ENCODE assay signal across 8 cellular contexts in genomic region chr1:161962094-161962887, GRCh38.
DNase-seq lines count a peak whose midpoint lies in the region; ATAC-seq and TF ChIP-seq lines count a peak whose summit lies in the region.

No MANE protein-coding gene starts in this region.

- no peak for TF ChIP-seq POLR2A in sigmoid colon (IDR thresholded peaks at IDR 0.05)

- no peak for TF ChIP-seq CTCF in epithelial cell of esophagus (IDR thresholded peaks at IDR 0.05; ENCODE audit: insufficient read depth, low read depth, low read length, missing control alignments)
- no peak for TF ChIP-seq CTCF in sigmoid colon (IDR thresholded peaks at IDR 0.05)
- no peak for TF ChIP-seq CTCF in dorsolateral prefrontal cortex (IDR thresholded peaks at IDR 0.05 in 54 of 56, conservative IDR thresholded peaks at IDR 0.05 in 2 of 56; ENCODE audit: low read depth in 1 of 56, partially characterized antibody in 56 of 56)

- no peaks in the 10 kb centered on the region for H3K27me3 ChIP-seq in sigmoid colon
- H3K27me3 ChIP-seq in dorsolateral prefrontal cortex, result no peaks in the 10 kb centered on the region

- no peaks in the 10 kb centered on the region for H3K9me3 ChIP-seq in sigmoid colon

- no peak overlapping the region for H3K4me3 ChIP-seq in epithelial cell of esophagus (ENCODE audit: low read length)
- H3K4me3 ChIP-seq in sigmoid colon, result peak overlapping the region in 3 of 4 donors; percentile 35 to 36 (median 36)
- H3K4me3 ChIP-seq in dorsolateral prefrontal cortex, result peak overlapping the region in 27 of 59 donors; percentile 1 to 53 (median 27)

- intact Hi-C loops in sigmoid colon (cut with DNase I), result no loop called here
- intact Hi-C loops in dorsolateral prefrontal cortex (cut with DNase I), result no loop called here

- WGBS in sigmoid colon, 2 donors, result 66 to 73% methylated on average over 8 of the region's 8 CpGs

- peaks cover 0 to 20% (median 0%) of the 10 kb centered on the region in 4 donors for H3K36me3 ChIP-seq in sigmoid colon

- ATAC-seq in GM18519 (IDR thresholded peaks at IDR 0.05; ENCODE audit: low FRiP score, unreplicated experiment) (peak; percentile 85), HG02852 (IDR thresholded peaks at IDR 0.05; ENCODE audit: unreplicated experiment) (peak; percentile 90), SK-N-SH treated with all-trans-retinoic acid at 6 μM for 48 hours (peak; percentile 90)

- peak overlapping the region; percentile 43 to 77 (median 73) for H3K27ac ChIP-seq in sigmoid colon
- peak overlapping the region in 19 of 59 donors; percentile 1 to 66 (median 33) for H3K27ac ChIP-seq in dorsolateral prefrontal cortex

- no peak for TF ChIP-seq EP300 in sigmoid colon (IDR thresholded peaks at IDR 0.05)

- DNase-seq in epithelial cell of esophagus (ENCODE audit: low read depth) (peak; percentile 55), sigmoid colon (no peak), NCI-H2081 treated with DMSO at 0.1 percent for 48 hours (lab: John Stamatoyannopoulos, UW) (no peak), dorsolateral prefrontal cortex (no peak), NCI-H1436 treated with DMSO at 0.1 percent for 48 hours (lab: John Stamatoyannopoulos, UW) (no peak)

- peaks cover 0 to 25% (median 18%) of the 10 kb centered on the region in 4 donors for H3K4me1 ChIP-seq in sigmoid colon

TF ChIP-seq in SK-N-SH treated with all-trans-retinoic acid at 6 μM for 48 hours, 23 proteins besides CTCF, POLR2A, EP300 and RAD21:
- 0 out of 2 replicates have a peak, but pooled peaks have one; percentile 39 for TF ChIP-seq RARB (CRISPR knock-in tag; IDR thresholded peaks at IDR 0.05)
- TF ChIP-seq CREB5 (CRISPR knock-in tag; IDR thresholded peaks at IDR 0.05; ENCODE audit: low read depth), result no peak
- no peak; the same call in 1 of the 2 replicates for TF ChIP-seq OSR1 (CRISPR knock-in tag; IDR thresholded peaks at IDR 0.05)
- TF ChIP-seq ARNTL (CRISPR knock-in tag; IDR thresholded peaks at IDR 0.05; ENCODE audit: borderline replicate concordance, low read depth), result no peak
- TF ChIP-seq BACH2 (CRISPR knock-in tag; IDR thresholded peaks at IDR 0.05; ENCODE audit: borderline replicate concordance), result no peak
- TF ChIP-seq TSHZ2 (CRISPR knock-in tag; IDR thresholded peaks at IDR 0.05), result no peak
- TF ChIP-seq ESRRG (CRISPR knock-in tag; IDR thresholded peaks at IDR 0.05), result no peak
- TF ChIP-seq ZNF8 (CRISPR knock-in tag; IDR thresholded peaks at IDR 0.05), result no peak
- peak; percentile 61; the same call in 1 of the 2 replicates for TF ChIP-seq TOX (CRISPR knock-in tag; IDR thresholded peaks at IDR 0.05; ENCODE audit: borderline replicate concordance)
- no peak for TF ChIP-seq ZNF70 (CRISPR knock-in tag; IDR thresholded peaks at IDR 0.05)
- no peak for TF ChIP-seq CSRNP3 (CRISPR knock-in tag; IDR thresholded peaks at IDR 0.05)
- peak; percentile 32; the same call in 1 of the 2 replicates for TF ChIP-seq ZC3H10 (CRISPR knock-in tag; IDR thresholded peaks at IDR 0.05)
- TF ChIP-seq GLIS3 (CRISPR knock-in tag; IDR thresholded peaks at IDR 0.05), result no peak
